In the genomic region with DNA sequence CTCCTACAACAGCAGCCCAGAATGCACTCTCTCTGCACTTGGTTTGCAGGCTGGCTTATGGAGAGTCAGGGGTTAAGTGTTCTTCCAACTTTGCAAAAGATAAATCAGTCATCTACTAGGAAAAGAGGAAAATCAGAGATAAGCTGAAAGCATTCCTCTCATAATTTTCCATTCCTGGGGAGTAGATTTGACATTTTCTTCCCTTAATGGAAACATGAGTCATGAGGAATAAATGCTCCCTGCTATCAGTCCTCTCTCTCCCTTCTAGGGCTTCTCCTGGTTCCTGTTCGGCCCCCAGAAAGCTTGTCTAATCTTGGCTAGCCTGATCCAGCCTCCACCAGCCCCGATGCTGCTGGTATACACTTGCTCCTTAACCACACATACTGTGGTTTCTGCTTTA, we compare ENCODE assay signal across 1 cellular context.
TF ChIP-seq lines count a peak whose summit lies in the region.

No MANE protein-coding gene starts in this region.

TF ChIP-seq in SK-N-SH treated with all-trans-retinoic acid at 6 μM for 48 hours, 23 proteins besides CTCF, POLR2A, EP300 and RAD21 (continued from another document):
- TF ChIP-seq, protein P1, sequence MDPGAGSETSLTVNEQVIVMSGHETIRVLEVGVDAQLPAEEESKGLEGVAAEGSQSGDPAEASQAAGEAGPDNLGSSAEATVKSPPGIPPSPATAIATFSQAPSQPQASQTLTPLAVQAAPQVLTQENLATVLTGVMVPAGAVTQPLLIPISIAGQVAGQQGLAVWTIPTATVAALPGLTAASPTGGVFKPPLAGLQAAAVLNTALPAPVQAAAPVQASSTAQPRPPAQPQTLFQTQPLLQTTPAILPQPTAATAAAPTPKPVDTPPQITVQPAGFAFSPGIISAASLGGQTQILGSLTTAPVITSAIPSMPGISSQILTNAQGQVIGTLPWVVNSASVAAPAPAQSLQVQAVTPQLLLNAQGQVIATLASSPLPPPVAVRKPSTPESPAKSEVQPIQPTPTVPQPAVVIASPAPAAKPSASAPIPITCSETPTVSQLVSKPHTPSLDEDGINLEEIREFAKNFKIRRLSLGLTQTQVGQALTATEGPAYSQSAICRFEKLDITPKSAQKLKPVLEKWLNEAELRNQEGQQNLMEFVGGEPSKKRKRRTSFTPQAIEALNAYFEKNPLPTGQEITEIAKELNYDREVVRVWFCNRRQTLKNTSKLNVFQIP (CRISPR knock-in tag; IDR thresholded peaks at IDR 0.05; ENCODE audit: borderline replicate concordance, low read depth) = peak; percentile 70; the same call in 1 of the 2 replicates
- TF ChIP-seq CSRNP3 (CRISPR knock-in tag; IDR thresholded peaks at IDR 0.05) (peak; percentile 81; the same call in 1 of the 2 replicates), RARB (CRISPR knock-in tag; IDR thresholded peaks at IDR 0.05) (no peak), TOX (CRISPR knock-in tag; IDR thresholded peaks at IDR 0.05; ENCODE audit: borderline replicate concordance) (no peak)
- TF ChIP-seq, protein P2, sequence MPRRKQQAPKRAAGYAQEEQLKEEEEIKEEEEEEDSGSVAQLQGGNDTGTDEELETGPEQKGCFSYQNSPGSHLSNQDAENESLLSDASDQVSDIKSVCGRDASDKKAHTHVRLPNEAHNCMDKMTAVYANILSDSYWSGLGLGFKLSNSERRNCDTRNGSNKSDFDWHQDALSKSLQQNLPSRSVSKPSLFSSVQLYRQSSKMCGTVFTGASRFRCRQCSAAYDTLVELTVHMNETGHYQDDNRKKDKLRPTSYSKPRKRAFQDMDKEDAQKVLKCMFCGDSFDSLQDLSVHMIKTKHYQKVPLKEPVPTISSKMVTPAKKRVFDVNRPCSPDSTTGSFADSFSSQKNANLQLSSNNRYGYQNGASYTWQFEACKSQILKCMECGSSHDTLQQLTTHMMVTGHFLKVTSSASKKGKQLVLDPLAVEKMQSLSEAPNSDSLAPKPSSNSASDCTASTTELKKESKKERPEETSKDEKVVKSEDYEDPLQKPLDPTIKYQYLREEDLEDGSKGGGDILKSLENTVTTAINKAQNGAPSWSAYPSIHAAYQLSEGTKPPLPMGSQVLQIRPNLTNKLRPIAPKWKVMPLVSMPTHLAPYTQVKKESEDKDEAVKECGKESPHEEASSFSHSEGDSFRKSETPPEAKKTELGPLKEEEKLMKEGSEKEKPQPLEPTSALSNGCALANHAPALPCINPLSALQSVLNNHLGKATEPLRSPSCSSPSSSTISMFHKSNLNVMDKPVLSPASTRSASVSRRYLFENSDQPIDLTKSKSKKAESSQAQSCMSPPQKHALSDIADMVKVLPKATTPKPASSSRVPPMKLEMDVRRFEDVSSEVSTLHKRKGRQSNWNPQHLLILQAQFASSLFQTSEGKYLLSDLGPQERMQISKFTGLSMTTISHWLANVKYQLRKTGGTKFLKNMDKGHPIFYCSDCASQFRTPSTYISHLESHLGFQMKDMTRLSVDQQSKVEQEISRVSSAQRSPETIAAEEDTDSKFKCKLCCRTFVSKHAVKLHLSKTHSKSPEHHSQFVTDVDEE (CRISPR knock-in tag; IDR thresholded peaks at IDR 0.05) = no peak; the same call in 1 of the 2 replicates
